24 cellular contexts compared by ENCODE assay signal in genomic region chr5:133222521-133222920, GRCh38.
"Had no signal": no experiment of that assay in that cellular context is flagged by ENCODE, and none has a peak within 500 bp of the region (broad histone marks: within the 10 kb centered on the region; RNA-seq: fewer than 3 reads in every experiment).

No MANE protein-coding gene starts in this region.

- H3K4me3 Mint-ChIP-seq: activated B cell treated with CpG ODN at 0.5 μM for 24 hours; activated CD4-positive, alpha-beta T cell treated with anti-CD3 and anti-CD28 coated beads for 36 hours; activated T-cell treated with anti-CD3 and anti-CD28 coated beads, Interleukin-2, amount 50 U/mL, for 24 hours; activated T-helper 17 cell treated with anti-CD3 and anti-CD28 coated beads, Interleukin-2, amount 50 U/mL, for 72 hours; naive thymus-derived CD4-positive, alpha-beta T cell; stimulated activated naive CD8-positive, alpha-beta T cell treated with anti-CD3 and anti-CD28 coated beads, Interleukin-15, amount 100 ng/mL, for 72 hours had no signal

- H3K9me3 ChIP-seq: colonic mucosa, heart right ventricle, neutrophil, pancreas, tibial artery had no signal

- FAIRE-seq: bronchial epithelial cell, pancreas had no signal

- H3K36me3 ChIP-seq: colonic mucosa, heart right ventricle, neutrophil, pancreas, tibial artery had no signal

- H3K27me3 ChIP-seq: colonic mucosa, heart right ventricle, neutrophil, pancreas, tibial artery had no signal

- H3K4me1 ChIP-seq: heart right ventricle had no signal

- H3K4me3 ChIP-seq: colonic mucosa, heart right ventricle, lung, pancreas, tibial artery had no signal

- DNase-seq: activated B cell treated with CpG ODN at 0.5 μM for 24 hours; activated CD4-positive, alpha-beta T cell treated with anti-CD3 and anti-CD28 coated beads for 36 hours; activated CD4-positive, alpha-beta T cell treated with anti-CD3 and anti-CD28 coated beads, Interleukin-2, amount 50 U/mL, for 4 hours; activated CD8-positive, alpha-beta memory T cell treated with anti-CD3 and anti-CD28 coated beads for 24 hours; activated CD8-positive, alpha-beta memory T cell treated with anti-CD3 and anti-CD28 coated beads, Interleukin-2, amount 50 U/mL, for 4 hours; activated T-cell treated with anti-CD3 and anti-CD28 coated beads, Interleukin-2, amount 50 U/mL, for 24 hours; aorta; colonic mucosa; heart right ventricle; naive thymus-derived CD4-positive, alpha-beta T cell; pancreas; right cardiac atrium; stimulated activated CD4-positive, alpha-beta T cell treated with anti-CD3 and anti-CD28 coated beads, Interleukin-12 subunit alpha, Interleukin-12 subunit beta, amount 100 ng/mL, for 4 hours; stimulated activated CD4-positive, alpha-beta T cell treated with anti-CD3 and anti-CD28 coated beads, Interleukin-4, amount 100 ng/mL, for 4 hours; stimulated activated naive CD8-positive, alpha-beta T cell treated with anti-CD3 and anti-CD28 coated beads, Interleukin-15, amount 100 ng/mL, for 72 hours; T1000; tibial artery had no signal

- H3K27ac Mint-ChIP-seq: activated B cell treated with CpG ODN at 0.5 μM for 24 hours; activated CD4-positive, alpha-beta T cell treated with anti-CD3 and anti-CD28 coated beads for 36 hours; activated naive CD4-positive, alpha-beta T cell treated with anti-CD3 and anti-CD28 coated beads, Interleukin-2, amount 50 U/mL, for 72 hours; activated T-cell treated with anti-CD3 and anti-CD28 coated beads, Interleukin-2, amount 50 U/mL, for 24 hours; activated T-helper 17 cell treated with anti-CD3 and anti-CD28 coated beads, Interleukin-2, amount 50 U/mL, for 72 hours; naive thymus-derived CD4-positive, alpha-beta T cell; stimulated activated naive CD8-positive, alpha-beta T cell treated with anti-CD3 and anti-CD28 coated beads, Interleukin-15, amount 100 ng/mL, for 72 hours had no signal

- H3K27me3 Mint-ChIP-seq: activated CD4-positive, alpha-beta T cell treated with anti-CD3 and anti-CD28 coated beads for 36 hours; activated T-cell treated with anti-CD3 and anti-CD28 coated beads, Interleukin-2, amount 50 U/mL, for 24 hours; activated T-helper 17 cell treated with anti-CD3 and anti-CD28 coated beads, Interleukin-2, amount 50 U/mL, for 72 hours; stimulated activated naive CD8-positive, alpha-beta T cell treated with anti-CD3 and anti-CD28 coated beads, Interleukin-15, amount 100 ng/mL, for 72 hours had no signal

- H3K27ac ChIP-seq: colonic mucosa, epithelial cell of prostate, heart right ventricle, neutrophil, pancreas, tibial artery had no signal

- H3K4me1 Mint-ChIP-seq: activated B cell treated with CpG ODN at 0.5 μM for 24 hours; activated CD4-positive, alpha-beta T cell treated with anti-CD3 and anti-CD28 coated beads for 36 hours; activated T-helper 17 cell treated with anti-CD3 and anti-CD28 coated beads, Interleukin-2, amount 50 U/mL, for 72 hours; naive thymus-derived CD4-positive, alpha-beta T cell; stimulated activated naive CD8-positive, alpha-beta T cell treated with anti-CD3 and anti-CD28 coated beads, Interleukin-15, amount 100 ng/mL, for 72 hours had no signal

- H3K36me3 Mint-ChIP-seq: activated naive CD4-positive, alpha-beta T cell treated with anti-CD3 and anti-CD28 coated beads, Interleukin-2, amount 50 U/mL, for 72 hours; naive thymus-derived CD4-positive, alpha-beta T cell had no signal

- ATAC-seq: activated CD4-positive, alpha-beta T cell treated with anti-CD3 and anti-CD28 coated beads for 36 hours; activated naive CD4-positive, alpha-beta T cell treated with anti-CD3 and anti-CD28 coated beads, Interleukin-2, amount 50 U/mL, for 72 hours; activated T-helper 17 cell treated with anti-CD3 and anti-CD28 coated beads, Interleukin-2, amount 50 U/mL, for 72 hours; heart right ventricle; left lobe of liver; naive thymus-derived CD4-positive, alpha-beta T cell; pancreas; stimulated activated naive CD8-positive, alpha-beta T cell treated with anti-CD3 and anti-CD28 coated beads, Interleukin-15, amount 100 ng/mL, for 72 hours had no signal

- H3K9me3 Mint-ChIP-seq: activated B cell treated with CpG ODN at 0.5 μM for 24 hours; activated naive CD4-positive, alpha-beta T cell treated with anti-CD3 and anti-CD28 coated beads, Interleukin-2, amount 50 U/mL, for 72 hours; activated T-cell treated with anti-CD3 and anti-CD28 coated beads, Interleukin-2, amount 50 U/mL, for 24 hours; activated T-helper 17 cell treated with anti-CD3 and anti-CD28 coated beads, Interleukin-2, amount 50 U/mL, for 72 hours; naive thymus-derived CD4-positive, alpha-beta T cell; stimulated activated naive CD8-positive, alpha-beta T cell treated with anti-CD3 and anti-CD28 coated beads, Interleukin-15, amount 100 ng/mL, for 72 hours had no signal
